Comparison of ENCODE assay signal across 2 cellular contexts in the genomic region with DNA sequence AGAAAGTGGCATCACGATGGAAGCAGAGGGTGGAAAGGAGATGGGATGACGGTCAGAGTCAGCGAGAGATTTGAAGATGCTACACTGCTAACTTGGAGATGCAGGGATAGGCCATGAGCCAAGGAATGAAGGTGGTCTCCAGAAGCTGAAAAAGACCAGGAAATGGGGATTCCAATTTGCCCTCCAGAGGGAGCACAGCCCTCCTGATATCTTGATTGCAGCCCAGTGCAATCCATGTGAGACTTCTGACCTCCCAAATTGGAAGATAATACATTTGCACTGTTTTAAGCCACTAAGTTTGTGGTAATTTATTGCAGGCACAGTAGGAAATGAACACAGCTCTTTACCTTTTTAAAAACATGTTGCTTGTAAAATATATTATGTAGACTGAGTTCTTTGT.
TF ChIP-seq lines count a peak whose summit lies in the region.

No MANE protein-coding gene starts in this region.

TF ChIP-seq in GM23338, 12 proteins besides CTCF, POLR2A, EP300 and RAD21:
- no peak for TF ChIP-seq EZH2 (IDR thresholded peaks at IDR 0.05; ENCODE audit: low read depth, unreplicated experiment)
- no peak for TF ChIP-seq EZH2phosphoT487 (IDR thresholded peaks at IDR 0.05; ENCODE audit: unreplicated experiment)
- TF ChIP-seq, protein P1, sequence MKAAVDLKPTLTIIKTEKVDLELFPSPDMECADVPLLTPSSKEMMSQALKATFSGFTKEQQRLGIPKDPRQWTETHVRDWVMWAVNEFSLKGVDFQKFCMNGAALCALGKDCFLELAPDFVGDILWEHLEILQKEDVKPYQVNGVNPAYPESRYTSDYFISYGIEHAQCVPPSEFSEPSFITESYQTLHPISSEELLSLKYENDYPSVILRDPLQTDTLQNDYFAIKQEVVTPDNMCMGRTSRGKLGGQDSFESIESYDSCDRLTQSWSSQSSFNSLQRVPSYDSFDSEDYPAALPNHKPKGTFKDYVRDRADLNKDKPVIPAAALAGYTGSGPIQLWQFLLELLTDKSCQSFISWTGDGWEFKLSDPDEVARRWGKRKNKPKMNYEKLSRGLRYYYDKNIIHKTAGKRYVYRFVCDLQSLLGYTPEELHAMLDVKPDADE (IDR thresholded peaks at IDR 0.05), result no peak
- no peak for TF ChIP-seq STAT1 (IDR thresholded peaks at IDR 0.05; ENCODE audit: unreplicated experiment)
- no peak for TF ChIP-seq JUNB (IDR thresholded peaks at IDR 0.05; ENCODE audit: unreplicated experiment)
- TF ChIP-seq, protein P2, sequence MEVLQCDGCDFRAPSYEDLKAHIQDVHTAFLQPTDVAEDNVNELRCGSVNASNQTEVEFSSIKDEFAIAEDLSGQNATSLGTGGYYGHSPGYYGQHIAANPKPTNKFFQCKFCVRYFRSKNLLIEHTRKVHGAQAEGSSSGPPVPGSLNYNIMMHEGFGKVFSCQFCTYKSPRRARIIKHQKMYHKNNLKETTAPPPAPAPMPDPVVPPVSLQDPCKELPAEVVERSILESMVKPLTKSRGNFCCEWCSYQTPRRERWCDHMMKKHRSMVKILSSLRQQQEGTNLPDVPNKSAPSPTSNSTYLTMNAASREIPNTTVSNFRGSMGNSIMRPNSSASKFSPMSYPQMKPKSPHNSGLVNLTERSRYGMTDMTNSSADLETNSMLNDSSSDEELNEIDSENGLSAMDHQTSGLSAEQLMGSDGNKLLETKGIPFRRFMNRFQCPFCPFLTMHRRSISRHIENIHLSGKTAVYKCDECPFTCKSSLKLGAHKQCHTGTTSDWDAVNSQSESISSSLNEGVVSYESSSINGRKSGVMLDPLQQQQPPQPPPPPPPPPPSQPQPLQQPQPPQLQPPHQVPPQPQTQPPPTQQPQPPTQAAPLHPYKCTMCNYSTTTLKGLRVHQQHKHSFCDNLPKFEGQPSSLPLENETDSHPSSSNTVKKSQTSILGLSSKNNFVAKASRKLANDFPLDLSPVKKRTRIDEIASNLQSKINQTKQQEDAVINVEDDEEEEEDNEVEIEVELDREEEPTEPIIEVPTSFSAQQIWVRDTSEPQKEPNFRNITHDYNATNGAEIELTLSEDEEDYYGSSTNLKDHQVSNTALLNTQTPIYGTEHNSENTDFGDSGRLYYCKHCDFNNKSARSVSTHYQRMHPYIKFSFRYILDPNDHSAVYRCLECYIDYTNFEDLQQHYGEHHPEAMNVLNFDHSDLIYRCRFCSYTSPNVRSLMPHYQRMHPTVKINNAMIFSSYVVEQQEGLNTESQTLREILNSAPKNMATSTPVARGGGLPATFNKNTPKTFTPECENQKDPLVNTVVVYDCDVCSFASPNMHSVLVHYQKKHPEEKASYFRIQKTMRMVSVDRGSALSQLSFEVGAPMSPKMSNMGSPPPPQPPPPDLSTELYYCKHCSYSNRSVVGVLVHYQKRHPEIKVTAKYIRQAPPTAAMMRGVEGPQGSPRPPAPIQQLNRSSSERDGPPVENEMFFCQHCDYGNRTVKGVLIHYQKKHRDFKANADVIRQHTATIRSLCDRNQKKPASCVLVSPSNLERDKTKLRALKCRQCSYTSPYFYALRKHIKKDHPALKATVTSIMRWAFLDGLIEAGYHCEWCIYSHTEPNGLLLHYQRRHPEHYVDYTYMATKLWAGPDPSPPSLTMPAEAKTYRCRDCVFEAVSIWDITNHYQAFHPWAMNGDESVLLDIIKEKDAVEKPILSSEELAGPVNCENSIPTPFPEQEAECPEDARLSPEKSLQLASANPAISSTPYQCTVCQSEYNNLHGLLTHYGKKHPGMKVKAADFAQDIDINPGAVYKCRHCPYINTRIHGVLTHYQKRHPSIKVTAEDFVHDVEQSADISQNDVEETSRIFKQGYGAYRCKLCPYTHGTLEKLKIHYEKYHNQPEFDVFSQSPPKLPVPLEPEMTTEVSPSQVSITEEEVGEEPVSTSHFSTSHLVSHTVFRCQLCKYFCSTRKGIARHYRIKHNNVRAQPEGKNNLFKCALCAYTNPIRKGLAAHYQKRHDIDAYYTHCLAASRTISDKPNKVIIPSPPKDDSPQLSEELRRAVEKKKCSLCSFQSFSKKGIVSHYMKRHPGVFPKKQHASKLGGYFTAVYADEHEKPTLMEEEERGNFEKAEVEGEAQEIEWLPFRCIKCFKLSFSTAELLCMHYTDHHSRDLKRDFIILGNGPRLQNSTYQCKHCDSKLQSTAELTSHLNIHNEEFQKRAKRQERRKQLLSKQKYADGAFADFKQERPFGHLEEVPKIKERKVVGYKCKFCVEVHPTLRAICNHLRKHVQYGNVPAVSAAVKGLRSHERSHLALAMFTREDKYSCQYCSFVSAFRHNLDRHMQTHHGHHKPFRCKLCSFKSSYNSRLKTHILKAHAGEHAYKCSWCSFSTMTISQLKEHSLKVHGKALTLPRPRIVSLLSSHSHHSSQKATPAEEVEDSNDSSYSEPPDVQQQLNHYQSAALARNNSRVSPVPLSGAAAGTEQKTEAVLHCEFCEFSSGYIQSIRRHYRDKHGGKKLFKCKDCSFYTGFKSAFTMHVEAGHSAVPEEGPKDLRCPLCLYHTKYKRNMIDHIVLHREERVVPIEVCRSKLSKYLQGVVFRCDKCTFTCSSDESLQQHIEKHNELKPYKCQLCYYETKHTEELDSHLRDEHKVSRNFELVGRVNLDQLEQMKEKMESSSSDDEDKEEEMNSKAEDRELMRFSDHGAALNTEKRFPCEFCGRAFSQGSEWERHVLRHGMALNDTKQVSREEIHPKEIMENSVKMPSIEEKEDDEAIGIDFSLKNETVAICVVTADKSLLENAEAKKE (CRISPR knock-in tag; IDR thresholded peaks at IDR 0.05), result no peak
- no peak for TF ChIP-seq REST (IDR thresholded peaks at IDR 0.05; ENCODE audit: unreplicated experiment)
- no peak for TF ChIP-seq ZNF114 (CRISPR knock-in tag; IDR thresholded peaks at IDR 0.05)
- TF ChIP-seq POLR2AphosphoS5 (IDR thresholded peaks at IDR 0.05; ENCODE audit: low read depth), result no peak

TF ChIP-seq in H1, 55 proteins besides CTCF, POLR2A, EP300 and RAD21:
- no peak for TF ChIP-seq YY1 (IDR thresholded peaks at IDR 0.05; ENCODE audit: low read depth, low read length)
- TF ChIP-seq EZH2 (IDR thresholded peaks at IDR 0.05; ENCODE audit: low read depth, low read length, severe bottlenecking), result no peak
